8 cellular contexts compared by ENCODE assay signal in the genomic region with DNA sequence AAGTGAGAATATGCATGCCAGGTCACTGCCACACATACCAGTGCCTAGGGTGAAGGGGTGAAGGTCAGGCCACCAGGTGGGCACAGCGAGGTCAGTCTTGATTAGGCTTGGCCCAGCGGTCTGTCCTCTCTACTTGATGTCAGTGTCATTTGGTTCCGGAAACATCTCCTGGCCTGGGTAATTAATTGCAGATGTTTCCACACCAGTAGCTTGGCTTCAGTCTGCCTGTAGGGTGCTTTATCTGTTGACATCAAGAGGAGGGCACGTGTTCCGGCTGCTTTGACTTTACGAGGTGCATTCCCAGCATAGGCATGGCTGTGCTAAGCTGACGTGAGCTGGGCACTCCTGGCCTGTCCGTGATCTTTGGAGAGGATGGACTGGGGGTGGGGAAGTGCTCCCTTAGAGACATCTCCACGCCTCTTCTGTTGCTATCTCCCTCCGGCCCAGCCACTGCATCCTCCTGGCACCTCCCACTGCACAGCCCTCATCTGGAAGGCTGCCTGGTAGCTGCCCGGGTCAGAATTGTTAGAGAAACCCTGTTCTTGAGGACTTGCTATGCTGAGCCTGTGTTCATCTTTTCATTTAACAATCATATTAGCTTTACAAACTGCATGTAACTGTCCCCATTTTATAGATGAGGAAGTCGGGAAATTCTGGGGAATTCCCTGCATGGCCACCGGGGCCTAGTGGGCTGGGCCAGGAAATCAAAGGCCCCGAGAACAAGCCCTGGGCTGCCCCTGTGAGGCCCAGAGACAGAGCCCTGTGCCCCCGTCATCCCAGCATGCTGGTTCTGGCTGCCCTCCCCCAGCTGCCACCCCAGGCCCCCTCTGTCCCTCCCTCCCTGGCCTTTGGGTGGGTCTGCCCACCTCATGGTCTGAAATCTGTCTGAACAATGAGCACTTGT. TPM values are rescaled to one million over a fixed set of nuclear protein-coding genes. Genes with fewer than 3 reads are reported as not detected.
DNase-seq lines count a peak whose midpoint lies in the region; ATAC-seq lines count a peak whose summit lies in the region.

No MANE protein-coding gene starts in this region.

- in situ Hi-C loops in GM23248 (cut with MboI): no loop called here

- 17 to 19% methylated on average over 15 of the region's 15 CpGs for WGBS in GM23248 (ENCODE audit: low coverage in 1 of 2, low lambda C conversion rate in 2 of 2, missing lambda C conversion rate in 2 of 2), 2 experiments
- 17% methylated on average over 15 of the region's 15 CpGs for WGBS in right cardiac atrium

- no peak overlapping the region for H2AFZ ChIP-seq in GM23248

- H3K79me2 ChIP-seq in GM23248 (ENCODE audit: insufficient read depth): peaks cover 19% of the 10 kb centered on the region

- H3K4me3 ChIP-seq in GM23248: no peak overlapping the region
- no peak overlapping the region for H3K4me3 ChIP-seq in right cardiac atrium (ENCODE audit: low read length)

- CTCF ChIA-PET in activated naive CD4-positive, alpha-beta T cell treated with anti-CD3 and anti-CD28 coated beads, Interleukin-2, amount 10 ng/mL, durations not matched to agents 7 days and 5 days (lab: Charles Lee): interaction anchor here (1.0 to 1.5 kb wide), 3 partner anchors 27 to 183 kb away, joined by 3 to 4 read pairs (median 4); partner anchors contain the start of gene UBE2B

- no peaks in the 10 kb centered on the region for H4K20me1 ChIP-seq in GM23248 (ENCODE audit: insufficient read depth)

- H3K9me2 ChIP-seq in GM23248 (ENCODE audit: insufficient read depth): no peaks in the 10 kb centered on the region

- H3K36me3 ChIP-seq in GM23248 (ENCODE audit: low read depth): no peaks in the 10 kb centered on the region

- H3K27me3 Mint-ChIP-seq in activated naive CD4-positive, alpha-beta T cell treated with anti-CD3 and anti-CD28 coated beads, Interleukin-2, amount 10 ng/mL, durations not matched to agents 7 days and 5 days: no peaks in the 10 kb centered on the region

- peak; percentile 84 to 86 for ATAC-seq in right cardiac atrium

- H3K4me1 Mint-ChIP-seq in activated naive CD4-positive, alpha-beta T cell treated with anti-CD3 and anti-CD28 coated beads, Interleukin-2, amount 10 ng/mL, durations not matched to agents 7 days and 5 days: peaks cover 34% of the 10 kb centered on the region

- H3K9me3 Mint-ChIP-seq in activated naive CD4-positive, alpha-beta T cell treated with anti-CD3 and anti-CD28 coated beads, Interleukin-2, amount 10 ng/mL, durations not matched to agents 7 days and 5 days: no peaks in the 10 kb centered on the region

- H3K27me3 ChIP-seq in GM23248 (replicated peaks; ENCODE audit: insufficient read depth): no peaks in the 10 kb centered on the region
- no peaks in the 10 kb centered on the region for H3K27me3 ChIP-seq in right cardiac atrium (ENCODE audit: control insufficient read depth, insufficient read depth)

- peaks cover 41% of the 10 kb centered on the region for H3K36me3 Mint-ChIP-seq in activated naive CD4-positive, alpha-beta T cell treated with anti-CD3 and anti-CD28 coated beads, Interleukin-2, amount 10 ng/mL, durations not matched to agents 7 days and 5 days

- peak overlapping the region; percentile 42 for H3K9ac ChIP-seq in GM23248

- H3K4me2 ChIP-seq in GM23248 (ENCODE audit: unreplicated experiment): peak overlapping the region; percentile 8

- peaks cover 47% of the 10 kb centered on the region for H3F3A ChIP-seq in GM23248 (ENCODE audit: insufficient read depth)

- no peaks in the 10 kb centered on the region for H3K9me3 ChIP-seq in GM23248 (ENCODE audit: low read depth)
- H3K9me3 ChIP-seq in right cardiac atrium (ENCODE audit: control insufficient read depth, low read length): no peaks in the 10 kb centered on the region

- DNase-seq in ELR (ENCODE audit: low read depth) (peak; percentile 86), GM23248 (peak; percentile 95), NCI-H69 (lab: John Stamatoyannopoulos, UW) (peak; percentile 12), right cardiac atrium (peak; percentile 78 to 88 (median 86)), GOT3 (lab: John Stamatoyannopoulos, UW) (no peak), NCI-H2227 (lab: John Stamatoyannopoulos, UW; ENCODE audit: unreplicated experiment) (no peak)
- no peak for DNase-seq in activated naive CD4-positive, alpha-beta T cell treated with anti-CD3 and anti-CD28 coated beads, Interleukin-2, amount 10 ng/mL, durations not matched to agents 7 days and 5 days
- peak in 2 of 3 donors; percentile 12 to 43 for DNase-seq in stimulated activated CD4-positive, alpha-beta T cell treated with anti-CD3 and anti-CD28 coated beads, Interleukin-12 subunit alpha, Interleukin-12 subunit beta, amount 100 ng/mL, for 48 hours (ENCODE audit: low read depth in 2 of 3, low spot score in 1 of 3)

- H3K27ac Mint-ChIP-seq in activated naive CD4-positive, alpha-beta T cell treated with anti-CD3 and anti-CD28 coated beads, Interleukin-2, amount 10 ng/mL, durations not matched to agents 7 days and 5 days: peak overlapping the region; percentile 87

- no peak overlapping the region for H3K4me3 Mint-ChIP-seq in activated naive CD4-positive, alpha-beta T cell treated with anti-CD3 and anti-CD28 coated beads, Interleukin-2, amount 10 ng/mL, durations not matched to agents 7 days and 5 days

- H3K27ac ChIP-seq in GM23248 (peak overlapping the region; percentile 86), right cardiac atrium (ENCODE audit: low read length) (peak overlapping the region; percentile 98)

- H3K4me1 ChIP-seq in GM23248 (ENCODE audit: insufficient read depth) (peaks cover 67% of the 10 kb centered on the region), right cardiac atrium (ENCODE audit: control insufficient read depth, insufficient read depth, low read length) (peaks cover 35% of the 10 kb centered on the region)

- intact Hi-C loops in right cardiac atrium (cut with DNase I): no loop called here

RNA-seq across cellular contexts. Expression of gene JADE2, which starts 29.1 kb away (rescaled TPM):
- 18.0 and 20.9 TPM in 2 replicates for total RNA-seq in GM23248 (2014; rRNA removed; shearing (Covaris generic))
- polyA plus RNA-seq in GM23248 (2016; fragmentation: Nextera tagmentation; extraction: Ambion mirVana) (7.1 and 8.0 TPM in 2 replicates), right cardiac atrium (18.6 TPM)
- total RNA-seq in right cardiac atrium: 10 to 100 TPM; 45.5 to 51.6 (median 48.3) TPM

Comparison
In these comparisons a context has a peak if more than half of its experiments do, and no peak if none do; other contexts are left out.
1. DNase-seq: peak in ELR (single experiment), GM23248 (single experiment), NCI-H69 (single experiment), right cardiac atrium (3 of 3) and stimulated activated CD4-positive, alpha-beta T cell treated with anti-CD3 and anti-CD28 coated beads, Interleukin-12 subunit alpha, Interleukin-12 subunit beta, amount 100 ng/mL, for 48 hours (2 of 3); none in activated naive CD4-positive, alpha-beta T cell treated with anti-CD3 and anti-CD28 coated beads, Interleukin-2, amount 10 ng/mL, durations not matched to agents 7 days and 5 days (single experiment), GOT3 (single experiment) and NCI-H2227 (single experiment).